In genomic region chr3:127124135-127124534, GRCh38 we compare ENCODE assay signal across 13 cellular contexts.
DNase-seq lines count a peak whose midpoint lies in the region; ATAC-seq and TF ChIP-seq lines count a peak whose summit lies in the region.
"Had no signal": no experiment of that assay in that cellular context is flagged by ENCODE, and none has a peak within 500 bp of the region (broad histone marks: within the 10 kb centered on the region; RNA-seq: fewer than 3 reads in every experiment).

No MANE protein-coding gene starts in this region.

- H3K27me3 Mint-ChIP-seq in chondrocyte (ENCODE audit: low read depth) = peaks cover 33% of the 10 kb centered on the region
- peaks cover 8 to 12% of the 10 kb centered on the region in 2 donors for H3K27me3 Mint-ChIP-seq in natural killer cell treated with Interleukin-12 subunit alpha and Interleukin-12 subunit beta and Interleukin-15 and Interleukin-18, amount 100 ng/mL, for 72 hours

- H3K36me3 Mint-ChIP-seq in chondrocyte (ENCODE audit: low read depth) = no peaks in the 10 kb centered on the region
- no peaks in the 10 kb centered on the region for H3K36me3 Mint-ChIP-seq in natural killer cell treated with Interleukin-12 subunit alpha and Interleukin-12 subunit beta and Interleukin-15 and Interleukin-18, amount 100 ng/mL, for 72 hours

- H3K9me3 Mint-ChIP-seq in chondrocyte (ENCODE audit: low read depth) = peaks cover 4% of the 10 kb centered on the region
- H3K9me3 Mint-ChIP-seq in natural killer cell treated with Interleukin-12 subunit alpha and Interleukin-12 subunit beta and Interleukin-15 and Interleukin-18, amount 100 ng/mL, for 72 hours = no peaks in the 10 kb centered on the region
- H3K9me3 Mint-ChIP-seq: neural crest cell; stimulated activated naive CD8-positive, alpha-beta T cell treated with anti-CD3 and anti-CD28 coated beads, Interleukin-15, amount 100 ng/mL, for 72 hours had no signal

- ATAC-seq in natural killer cell treated with Interleukin-12 subunit alpha and Interleukin-12 subunit beta and Interleukin-15 and Interleukin-18, amount 100 ng/mL, for 72 hours = no peak
- ATAC-seq in left lobe of liver = no peak
- ATAC-seq: stimulated activated naive CD8-positive, alpha-beta T cell treated with anti-CD3 and anti-CD28 coated beads, Interleukin-15, amount 100 ng/mL, for 72 hours had no signal

- no peaks in the 10 kb centered on the region for H3K4me1 Mint-ChIP-seq in chondrocyte (ENCODE audit: low read depth)
- H3K4me1 Mint-ChIP-seq in natural killer cell treated with Interleukin-12 subunit alpha and Interleukin-12 subunit beta and Interleukin-15 and Interleukin-18, amount 100 ng/mL, for 72 hours (ENCODE audit: low read depth in 2 of 2) = no peaks in the 10 kb centered on the region
- H3K4me1 Mint-ChIP-seq: neural crest cell; stimulated activated naive CD8-positive, alpha-beta T cell treated with anti-CD3 and anti-CD28 coated beads, Interleukin-15, amount 100 ng/mL, for 72 hours had no signal

- peak; percentile 29 for TF ChIP-seq CTCF in chondrocyte (IDR thresholded peaks at IDR 0.05)

- no peak overlapping the region for H3K4me3 Mint-ChIP-seq in chondrocyte (ENCODE audit: unreplicated experiment)
- no peak overlapping the region for H3K4me3 Mint-ChIP-seq in natural killer cell treated with Interleukin-12 subunit alpha and Interleukin-12 subunit beta and Interleukin-15 and Interleukin-18, amount 100 ng/mL, for 72 hours
- H3K4me3 Mint-ChIP-seq: neural crest cell; stimulated activated naive CD8-positive, alpha-beta T cell treated with anti-CD3 and anti-CD28 coated beads, Interleukin-15, amount 100 ng/mL, for 72 hours had no signal

- DNase-seq in AG08395 (ENCODE audit: low spot score) (peak; percentile 20), chondrocyte (ENCODE audit: low spot score) (no peak), islet precursor cell (peak; percentile 44), SK-N-DZ (ENCODE audit: low spot score) (no peak), left lobe of liver (ENCODE audit: low spot score) (no peak), SIG-M5 (lab: John Stamatoyannopoulos, UW) (no peak)
- DNase-seq in natural killer cell treated with Interleukin-12 subunit alpha and Interleukin-12 subunit beta and Interleukin-15 and Interleukin-18, amount 100 ng/mL, for 72 hours (ENCODE audit: low spot score) = no peak
- DNase-seq: adrenal gland; EL; SHP77 treated with DMSO at 0.1 percent for 48 hours; stimulated activated naive CD8-positive, alpha-beta T cell treated with anti-CD3 and anti-CD28 coated beads, Interleukin-15, amount 100 ng/mL, for 72 hours had no signal

- H3K27ac Mint-ChIP-seq in chondrocyte (ENCODE audit: unreplicated experiment) = no peak overlapping the region
- no peak overlapping the region for H3K27ac Mint-ChIP-seq in natural killer cell treated with Interleukin-12 subunit alpha and Interleukin-12 subunit beta and Interleukin-15 and Interleukin-18, amount 100 ng/mL, for 72 hours
- H3K27ac Mint-ChIP-seq: stimulated activated naive CD8-positive, alpha-beta T cell treated with anti-CD3 and anti-CD28 coated beads, Interleukin-15, amount 100 ng/mL, for 72 hours had no signal

TF ChIP-seq in PFSK-1, 5 proteins besides CTCF, POLR2A, EP300 and RAD21:
- peak; percentile 54 to 89; a peak in 3 of 4 replicates for TF ChIP-seq REST (IDR thresholded peaks at IDR 0.05; ENCODE audit: insufficient read depth in 1 of 2, low read depth in 2 of 2, low read length in 2 of 2)
- no peak for TF ChIP-seq TAF1 (IDR thresholded peaks at IDR 0.05; ENCODE audit: borderline replicate concordance, insufficient read depth, low read length)

Comparison
In these comparisons a context has a peak if more than half of its experiments do, and no peak if none do; other contexts are left out.
1. DNase-seq: peak in AG08395 (single experiment) and islet precursor cell (single experiment); none in chondrocyte (single experiment), natural killer cell treated with Interleukin-12 subunit alpha and Interleukin-12 subunit beta and Interleukin-15 and Interleukin-18, amount 100 ng/mL, for 72 hours (single experiment), SK-N-DZ (single experiment), left lobe of liver (single experiment) and SIG-M5 (single experiment).